Comparison of ENCODE assay signal across 17 cellular contexts in the genomic region with DNA sequence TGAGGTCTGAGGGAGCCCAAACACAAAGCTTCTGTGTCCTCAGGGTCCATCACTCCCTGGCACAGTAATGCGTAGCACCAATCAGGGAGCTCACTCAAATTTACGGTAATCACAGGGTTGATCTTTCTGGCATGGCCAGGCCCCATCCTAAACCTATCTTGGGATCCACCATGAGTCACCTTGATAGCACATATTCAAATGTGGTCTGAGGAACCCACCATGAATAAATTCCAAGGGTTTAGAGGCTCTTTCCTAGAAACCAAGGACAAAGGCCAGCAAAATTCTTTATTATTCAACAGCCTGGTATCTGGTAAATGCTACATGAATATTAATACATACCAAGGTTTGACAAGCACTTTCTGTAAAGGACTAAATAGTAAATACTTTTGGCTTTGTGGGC.
"Had no signal": no experiment of that assay in that cellular context is flagged by ENCODE, and none has a peak within 500 bp of the region (broad histone marks: within the 10 kb centered on the region; RNA-seq: fewer than 3 reads in every experiment).

No MANE protein-coding gene starts in this region.

- H3K27me3 Mint-ChIP-seq: type B pancreatic cell had no signal

- H3K4me1 ChIP-seq: gastroesophageal sphincter, right atrium auricular region, suprapubic skin, thyroid gland had no signal

- ATAC-seq: esophagus mucosa, gastroesophageal sphincter, natural killer cell had no signal

- H3K4me2 ChIP-seq: smooth muscle cell had no signal

- H3K36me3 Mint-ChIP-seq: natural killer cell, type B pancreatic cell had no signal

- H3K9me3 Mint-ChIP-seq: neural crest cell, type B pancreatic cell had no signal

- H3K4me3 Mint-ChIP-seq: natural killer cell, neural crest cell, type B pancreatic cell had no signal

- H3K9me3 ChIP-seq: gastroesophageal sphincter, ovary, right atrium auricular region, suprapubic skin, thyroid gland had no signal

- H3K27ac ChIP-seq: dorsolateral prefrontal cortex, gastroesophageal sphincter, ovary, right atrium auricular region, suprapubic skin, thyroid gland had no signal

- H3K4me3 ChIP-seq: dorsolateral prefrontal cortex, gastroesophageal sphincter, ovary, right atrium auricular region, smooth muscle cell, suprapubic skin, thyroid gland had no signal

- H3K36me3 ChIP-seq: gastroesophageal sphincter, ovary, right atrium auricular region, suprapubic skin, thyroid gland had no signal

- H3K4me1 Mint-ChIP-seq: natural killer cell, neural crest cell had no signal

- H3K27me3 ChIP-seq: dorsolateral prefrontal cortex, gastroesophageal sphincter, ovary, right atrium auricular region, suprapubic skin, thyroid gland had no signal

- H3K27ac Mint-ChIP-seq: natural killer cell, type B pancreatic cell had no signal

- DNase-seq: cortex of kidney; dorsolateral prefrontal cortex; effector CD8-positive, alpha-beta T cell; glutamatergic neuron; kidney glomerular epithelial cell; natural killer cell; ovary; stimulated activated CD4-positive, alpha-beta T cell treated with anti-CD3 and anti-CD28 coated beads, Interleukin-2, amount 100 ng/mL, for 48 hours; stimulated activated naive CD4-positive, alpha-beta T cell treated with Interleukin-2 at 50 U/mL for 16 hours; thyroid gland had no signal
